In genomic region chr7:127392182-127392565, GRCh38 we compare ENCODE assay signal across 8 cellular contexts. TPM values are rescaled to one million over a fixed set of nuclear protein-coding genes. Genes with fewer than 3 reads are reported as not detected.
DNase-seq lines count a peak whose midpoint lies in the region; ATAC-seq, FAIRE-seq and TF ChIP-seq lines count a peak whose summit lies in the region.

No MANE protein-coding gene starts in this region.

- WGBS in A549 (ENCODE audit: missing lambda C conversion rate) = 0% methylated on average over 2 of the region's 48 CpGs

- H3K9me3 Mint-ChIP-seq in activated naive CD4-positive, alpha-beta T cell treated with anti-CD3 and anti-CD28 coated beads, Interleukin-2, amount 10 ng/mL, durations not matched to agents 7 days and 5 days = no peaks in the 10 kb centered on the region
- no peaks in the 10 kb centered on the region for H3K9me3 Mint-ChIP-seq in type B pancreatic cell

- peak overlapping the region; percentile 99 for H3K27ac Mint-ChIP-seq in activated naive CD4-positive, alpha-beta T cell treated with anti-CD3 and anti-CD28 coated beads, Interleukin-2, amount 10 ng/mL, durations not matched to agents 7 days and 5 days
- peak overlapping the region; percentile 72 for H3K27ac Mint-ChIP-seq in type B pancreatic cell

- H3K36me3 Mint-ChIP-seq in activated naive CD4-positive, alpha-beta T cell treated with anti-CD3 and anti-CD28 coated beads, Interleukin-2, amount 10 ng/mL, durations not matched to agents 7 days and 5 days = peaks cover 35% of the 10 kb centered on the region
- H3K36me3 Mint-ChIP-seq in type B pancreatic cell = peaks cover 20% of the 10 kb centered on the region

- peak overlapping the region; percentile 90 for H3K4me3 Mint-ChIP-seq in activated naive CD4-positive, alpha-beta T cell treated with anti-CD3 and anti-CD28 coated beads, Interleukin-2, amount 10 ng/mL, durations not matched to agents 7 days and 5 days
- H3K4me3 Mint-ChIP-seq in type B pancreatic cell = peak overlapping the region; percentile 97

- peak overlapping the region; percentile 82 for H2AFZ ChIP-seq in parathyroid adenoma

- TF ChIP-seq EP300 in A549 (IDR thresholded peaks at IDR 0.05) = no peak

- H3K36me3 ChIP-seq in Peyer's patch (peaks cover 0 to 19% (median 0%) of the 10 kb centered on the region in 3 donors), parathyroid adenoma (ENCODE audit: control insufficient read depth, insufficient read depth, low read length) (no peaks in the 10 kb centered on the region)

- TF ChIP-seq POLR2A in A549 (IDR thresholded peaks at IDR 0.05; ENCODE audit: low read length) = no peak
- TF ChIP-seq POLR2A in Peyer's patch (IDR thresholded peaks at IDR 0.05) = no peak

- H3K9ac ChIP-seq in parathyroid adenoma = peak overlapping the region; percentile 14

- POLR2A ChIA-PET in A549 (lab: Yijun Ruan, JAX) = interaction anchor here (0.5 to 1.4 kb wide), 8 partner anchors 9 to 194 kb away, joined by 3 to 7 read pairs (median 3); partner anchors contain the start of gene GCC1

- H3K9me3 ChIP-seq in A549 (no peaks in the 10 kb centered on the region), Peyer's patch (no peaks in the 10 kb centered on the region), parathyroid adenoma (ENCODE audit: control insufficient read depth, low read length) (no peaks in the 10 kb centered on the region)

- DNase-seq in A549 (ENCODE audit: low read depth in 1 of 2, low spot score in 1 of 2) = peak; percentile 16 to 82
- DNase-seq in GM13976 (ENCODE audit: low spot score) = peak; percentile 75
- peak in 2 of 3 donors; percentile 51 to 77 for DNase-seq in Peyer's patch
- peak; percentile 78 for DNase-seq in activated naive CD4-positive, alpha-beta T cell treated with anti-CD3 and anti-CD28 coated beads, Interleukin-2, amount 10 ng/mL, durations not matched to agents 7 days and 5 days
- DNase-seq in glomerular visceral epithelial cell (ENCODE audit: extremely low spot score) = peak; percentile 42
- DNase-seq in type B pancreatic cell (ENCODE audit: extremely low spot score, unreplicated experiment) = peak; percentile 79

- TF ChIP-seq CTCF in A549 (IDR thresholded peaks at IDR 0.05) = no peak
- TF ChIP-seq CTCF in GM13976 (IDR thresholded peaks at IDR 0.05; ENCODE audit: borderline replicate concordance, control extremely low read depth, extremely low read depth, insufficient read depth, missing control alignments) = no peak
- peak in 1 of 6 experiments; percentile 0 for TF ChIP-seq CTCF in Peyer's patch (IDR thresholded peaks at IDR 0.05)
- no peak for TF ChIP-seq CTCF in parathyroid adenoma (IDR thresholded peaks at IDR 0.05)
- peak; percentile 17 for TF ChIP-seq CTCF in type B pancreatic cell (conservative IDR thresholded peaks at IDR 0.05)

- H3K27me3 ChIP-seq in Peyer's patch (no peaks in the 10 kb centered on the region), parathyroid adenoma (ENCODE audit: control insufficient read depth, insufficient read depth, low read length) (no peaks in the 10 kb centered on the region)

- TF ChIP-seq RAD21 in A549 (conservative IDR thresholded peaks at IDR 0.05 in 1 of 2, IDR thresholded peaks at IDR 0.05 in 1 of 2) = no peak

- H3K4me2 ChIP-seq in A549 = peak overlapping the region; percentile 92
- H3K4me2 ChIP-seq in parathyroid adenoma (ENCODE audit: low read length) = peak overlapping the region; percentile 83

- H3K27me3 Mint-ChIP-seq in activated naive CD4-positive, alpha-beta T cell treated with anti-CD3 and anti-CD28 coated beads, Interleukin-2, amount 10 ng/mL, durations not matched to agents 7 days and 5 days = peaks cover 20% of the 10 kb centered on the region
- peaks cover 20% of the 10 kb centered on the region for H3K27me3 Mint-ChIP-seq in type B pancreatic cell

- peak overlapping the region; percentile 93 to 99 for H3K27ac ChIP-seq in A549
- H3K27ac ChIP-seq in Peyer's patch = peak overlapping the region; percentile 93 to 95 (median 94)
- peak overlapping the region; percentile 77 for H3K27ac ChIP-seq in parathyroid adenoma

- peaks cover 20% of the 10 kb centered on the region for H3K79me2 ChIP-seq in parathyroid adenoma

- ATAC-seq in A549 = peak; percentile 79 to 82
- peak; percentile 45 for ATAC-seq in HG03064 (IDR thresholded peaks at IDR 0.05; ENCODE audit: low read depth, unreplicated experiment)

- FAIRE-seq in A549 (lab: Jason Lieb, UNC) = no peak

- peaks cover 59% of the 10 kb centered on the region for H3K4me1 Mint-ChIP-seq in activated naive CD4-positive, alpha-beta T cell treated with anti-CD3 and anti-CD28 coated beads, Interleukin-2, amount 10 ng/mL, durations not matched to agents 7 days and 5 days
- peaks cover 14% of the 10 kb centered on the region for H3K4me1 Mint-ChIP-seq in type B pancreatic cell (ENCODE audit: unreplicated experiment)

- H3K4me1 ChIP-seq in A549 (peaks cover 22% of the 10 kb centered on the region), Peyer's patch (peaks cover 0 to 23% (median 5%) of the 10 kb centered on the region in 4 donors), parathyroid adenoma (no peaks in the 10 kb centered on the region)

- H3K4me3 ChIP-seq in A549 (peak overlapping the region; percentile 100), Peyer's patch (peak overlapping the region; percentile 66 to 92 (median 81)), parathyroid adenoma (ENCODE audit: low read depth, low read length) (peak overlapping the region; percentile 93)

- CTCF ChIA-PET in A549 (lab: Yijun Ruan, JAX) = interaction anchor here (0.9 to 1.7 kb wide), 2 partner anchors 14 to 122 kb away, joined by 3 read pairs; no protein-coding TSS in a partner anchor
- CTCF ChIA-PET in activated naive CD4-positive, alpha-beta T cell treated with anti-CD3 and anti-CD28 coated beads, Interleukin-2, amount 10 ng/mL, durations not matched to agents 7 days and 5 days (lab: Charles Lee) = interaction anchor here (0.5 to 1.8 kb wide), 2 partner anchors 22 to 517 kb away, joined by 3 to 4 read pairs; no protein-coding TSS in a partner anchor

- in situ Hi-C loops in GM13976 (cut with MboI; ENCODE audit: low sequenced_read_pairs, unreplicated experiment) = no loop called here

TF ChIP-seq in A549, 52 proteins besides CTCF, POLR2A, EP300 and RAD21:
- TF ChIP-seq CHD2 (IDR thresholded peaks at IDR 0.05; ENCODE audit: low read length, partially characterized antibody) (peak; percentile 40), PHF8 (IDR thresholded peaks at IDR 0.05; ENCODE audit: borderline replicate concordance, low read depth) (peak; percentile 61; the same call in 1 of the 2 replicates), SMC3 (IDR thresholded peaks at IDR 0.05) (no peak)

RNA-seq across cellular contexts. Expression of gene ZNF800, which starts 0.3 kb away (rescaled TPM):
- polyA plus RNA-seq in A549 (2011; rRNA removed) (17.2 and 17.8 TPM in 2 replicates), A549 (2017; fragmentation: RNase III; extraction: RNeasy Plus Mini Kit Qiagen cat#74134 plus additional on column Dnase treatment) (8.7 to 10.2 TPM (median 9.0 TPM) in 3 replicates)
- 2.9 and 3.6 TPM in 2 replicates for polyA plus RNA-seq in A549 (2012; cell fraction: cytosol; rRNA removed)
- polyA plus RNA-seq in A549 (2012; cell fraction: nucleus; rRNA removed) = 5.1 and 7.0 TPM in 2 replicates
- 13.6 and 15.3 TPM in 2 replicates for polyA minus RNA-seq in A549 (2011; rRNA and poly(A)+ RNA removed)
- total RNA-seq in Peyer's patch (10 to 100 TPM; 25.9 to 48.1 (median 30.9) TPM), type B pancreatic cell (ENCODE audit: low replicate concordance) (25.8 and 26.2 TPM in 2 replicates)

Comparison
In these comparisons a context has a peak if more than half of its experiments do, and no peak if none do; other contexts are left out.
1. Peak in every context shown above with its lines: DNase-seq, ATAC-seq, H3K4me3 ChIP-seq and H3K27ac ChIP-seq.